14 cellular contexts compared by ENCODE assay signal in the genomic region with DNA sequence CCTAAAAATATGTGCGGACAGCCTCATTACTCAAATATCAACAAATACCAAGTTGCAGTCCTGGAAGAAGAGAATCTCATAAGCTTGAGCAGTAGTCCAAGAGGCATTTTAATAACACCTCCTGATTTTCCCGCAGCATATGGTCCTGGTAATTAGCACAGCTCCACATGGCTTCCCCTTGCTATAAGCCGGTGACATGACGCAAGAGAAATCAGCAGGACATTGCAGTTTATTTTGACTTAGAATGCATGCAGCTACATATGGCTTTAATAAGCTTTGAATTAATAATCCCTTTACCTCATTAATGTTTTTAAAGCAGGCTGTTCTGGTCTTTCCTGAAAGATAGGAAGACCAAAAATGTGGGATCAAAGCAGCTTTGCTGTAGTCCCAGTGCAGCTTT.
"Had no signal": no experiment of that assay in that cellular context is flagged by ENCODE, and none has a peak within 500 bp of the region (broad histone marks: within the 10 kb centered on the region; RNA-seq: fewer than 3 reads in every experiment).

No MANE protein-coding gene starts in this region.

- H3K9me3 ChIP-seq: right atrium auricular region, tibial artery had no signal

- H3K4me3 ChIP-seq: right atrium auricular region, tibial artery had no signal

- DNase-seq: activated CD4-positive, alpha-beta T cell treated with anti-CD3 and anti-CD28 coated beads for 48 hours; activated CD4-positive, CD25-positive, alpha-beta regulatory T cell; activated CD8-positive, alpha-beta T cell treated with anti-CD3 and anti-CD28 coated beads for 36 hours; activated naive CD4-positive, alpha-beta T cell treated with Interleukin-2 at 50 U/mL for 16 hours; activated T-cell treated with anti-CD3 and anti-CD28 coated beads, Interleukin-2, amount 50 U/mL, for 24 hours; brain microvascular endothelial cell; cortex of kidney; erythroblast; stimulated activated CD4-positive, alpha-beta T cell treated with anti-CD3 and anti-CD28 coated beads, Interleukin-2, amount 100 ng/mL, for 24 hours; stimulated activated naive CD8-positive, alpha-beta T cell treated with anti-CD3 and anti-CD28 coated beads, Interleukin-15, Interleukin-2, amounts not matched to agents 100 U/mL and 50 U/mL, for 24 hours; tibial artery had no signal

- H3K36me3 ChIP-seq: brain microvascular endothelial cell, right atrium auricular region, tibial artery had no signal

- H3K27ac ChIP-seq: brain microvascular endothelial cell, right atrium auricular region, tibial artery had no signal

- H3K27me3 ChIP-seq: brain microvascular endothelial cell, right atrium auricular region, tibial artery had no signal

- FAIRE-seq: endometrium, urothelium cell line had no signal
